Comparison of ENCODE assay signal across 14 cellular contexts in genomic region chr4:1044469-1045192, GRCh38. TPM values are rescaled to one million over a fixed set of nuclear protein-coding genes. Genes with fewer than 3 reads are reported as not detected.
DNase-seq lines count a peak whose midpoint lies in the region; ATAC-seq, FAIRE-seq and TF ChIP-seq lines count a peak whose summit lies in the region.
"Had no signal": no experiment of that assay in that cellular context is flagged by ENCODE, and none has a peak within 500 bp of the region (broad histone marks: within the 10 kb centered on the region; RNA-seq: fewer than 3 reads in every experiment).

No MANE protein-coding gene starts in this region.

- H2BK12ac ChIP-seq in H1 (ENCODE audit: low read depth, low read length): peak overlapping the region; percentile 93
- H2BK12ac ChIP-seq in trophoblast cell (ENCODE audit: low read length): peak overlapping the region; percentile 82

- no peaks in the 10 kb centered on the region for H3K27me3 ChIP-seq in HCT116 (ENCODE audit: insufficient read depth, low read length)
- H3K27me3 ChIP-seq in H1 (replicated peaks in 1 of 4; ENCODE audit: control insufficient read depth in 3 of 4, extremely low read depth in 1 of 4, insufficient read depth in 3 of 4, low read length in 3 of 4): peaks cover 0 to 6% (median 4%) of the 10 kb centered on the region in 4 experiments; a peak in 3 of 7 replicates
- H3K27me3 ChIP-seq in trophoblast cell (ENCODE audit: insufficient read depth, low read length): no peaks in the 10 kb centered on the region
- peaks cover 37 to 81% (median 54%) of the 10 kb centered on the region in 3 donors for H3K27me3 ChIP-seq in gastrocnemius medialis

- peak overlapping the region; percentile 62 for H3K9ac ChIP-seq in HCT116 (ENCODE audit: low read length)
- H3K9ac ChIP-seq in H1 (replicated peaks in 1 of 4; ENCODE audit: extremely low read depth in 1 of 4, low read depth in 3 of 4, low read length in 3 of 4): no peak overlapping the region; a peak in 1 of 7 replicates
- no peak overlapping the region for H3K9ac ChIP-seq in trophoblast cell (ENCODE audit: low read length)

- TF ChIP-seq EP300 in H1 (IDR thresholded peaks at IDR 0.05; ENCODE audit: borderline replicate concordance in 1 of 2, low read depth in 2 of 2, low read length in 2 of 2): no peak

- H3K79me2 ChIP-seq in HCT116 (ENCODE audit: insufficient read depth, low read length): no peaks in the 10 kb centered on the region
- H3K79me2 ChIP-seq in H1 (ENCODE audit: control insufficient read depth in 1 of 2, insufficient read depth in 2 of 2, low read length in 2 of 2): no peaks in the 10 kb centered on the region
- H3K79me2 ChIP-seq in trophoblast cell (ENCODE audit: control insufficient read depth, insufficient read depth, low read length, poor library complexity): peaks cover 2% of the 10 kb centered on the region

- in situ Hi-C loops in gastrocnemius medialis (cut with MboI; ENCODE audit: low sequenced_read_pairs in 4 of 4): no loop called here

- FAIRE-seq in H1 (lab: Jason Lieb, UNC): no peak
- FAIRE-seq: islet of Langerhans had no signal

- H3K23me2 ChIP-seq in H1 (ENCODE audit: low read depth, low read length): peaks cover 14% of the 10 kb centered on the region

- CTCF ChIA-PET in HCT116 (lab: Charles Lee): interaction anchor here (0.9 kb wide), 1 partner anchor 58 kb away, joined by 3 read pairs; the partner anchor contains the start of gene IDUA
- CTCF ChIA-PET in H1 (lab: Charles Lee; ENCODE audit: partially characterized antibody): interaction anchor here (0.7 to 1.1 kb wide), 3 partner anchors 9 to 29 kb away, joined by 3 to 4 read pairs (median 3); no protein-coding TSS in a partner anchor

- intact Hi-C loops in HCT116 (cut with micrococcal nuclease) (no loop called here), gastrocnemius medialis (cut with DNase I; ENCODE audit: low total_unique reads) (no loop called here)

- H3K18ac ChIP-seq in H1 (ENCODE audit: extremely low read depth, low read length): peak overlapping the region; percentile 75
- H3K18ac ChIP-seq in trophoblast cell (ENCODE audit: low read length): peak overlapping the region; percentile 34

- H2BK15ac ChIP-seq in H1 (ENCODE audit: low read length): peak overlapping the region; percentile 94

- H3K4me1 ChIP-seq in HCT116 (ENCODE audit: control insufficient read depth in 1 of 2, insufficient read depth in 2 of 2, low read length in 2 of 2) (peaks cover 50 to 73% of the 10 kb centered on the region in 2 experiments), H1 (replicated peaks in 1 of 4; ENCODE audit: control insufficient read depth in 3 of 4, insufficient read depth in 4 of 4, low read length in 3 of 4) (peaks cover 0 to 19% (median 13%) of the 10 kb centered on the region in 4 experiments; a peak in 6 of 7 replicates), trophoblast cell (ENCODE audit: control insufficient read depth in 1 of 2, insufficient read depth in 2 of 2, low read length in 2 of 2) (peaks cover 22 to 26% of the 10 kb centered on the region in 2 experiments), gastrocnemius medialis (peaks cover 0 to 3% of the 10 kb centered on the region in 2 donors)

- H4K12ac ChIP-seq in trophoblast cell (ENCODE audit: low read depth, low read length): peak overlapping the region; percentile 15

- no peaks in the 10 kb centered on the region for H3K79me1 ChIP-seq in H1 (ENCODE audit: low read depth, low read length)
- H3K79me1 ChIP-seq in trophoblast cell (ENCODE audit: low read length): peaks cover 22% of the 10 kb centered on the region

- peak overlapping the region; percentile 68; the same call in 1 of the 2 replicates for H4K8ac ChIP-seq in H1 (ENCODE audit: extremely low read depth, insufficient read depth, low read length)
- H4K8ac ChIP-seq in trophoblast cell (ENCODE audit: low read depth, low read length): peak overlapping the region; percentile 25

- TF ChIP-seq POLR2A in HCT116 (IDR thresholded peaks at IDR 0.05; ENCODE audit: borderline replicate concordance, extremely low read depth, insufficient read depth, insufficient read length): no peak
- TF ChIP-seq POLR2A in H1 (IDR thresholded peaks at IDR 0.05; ENCODE audit: control extremely low read depth in 1 of 2, low read depth in 2 of 2, low read length in 2 of 2): no peak
- TF ChIP-seq POLR2A in gastrocnemius medialis (IDR thresholded peaks at IDR 0.05): no peak

- H3K14ac ChIP-seq in H1 (ENCODE audit: insufficient read length) (no peak overlapping the region), trophoblast cell (ENCODE audit: low read length) (peak overlapping the region; percentile 56)

- H2BK120ac ChIP-seq in H1 (replicated peaks; ENCODE audit: low read depth, low read length): no peak overlapping the region
- peak overlapping the region; percentile 45 for H2BK120ac ChIP-seq in trophoblast cell (ENCODE audit: insufficient read depth, low read length, poor library complexity)

- H3K4ac ChIP-seq in H1 (replicated peaks; ENCODE audit: insufficient read length, low read depth, low read length) (peak overlapping the region; percentile 89), trophoblast cell (ENCODE audit: low read depth, low read length) (peak overlapping the region; percentile 4)

- no TSS peak for BruUV-seq in HCT116 (replicated peaks; lab: Mats Ljungman, UMichigan)

- 85% methylated on average over 12 of the region's 12 CpGs; no CpG with 5 or more reads in 1 of the 2 experiments for WGBS in H1 (ENCODE audit: extremely low coverage in 1 of 2, insufficient coverage in 1 of 2, insufficient read length in 1 of 2, insufficient replicate concordance in 2 of 2, low coverage in 1 of 2, low lambda C conversion rate in 2 of 2, missing lambda C conversion rate in 1 of 2), 2 experiments
- WGBS in trophoblast cell (ENCODE audit: extremely low coverage, insufficient coverage, insufficient read length): no CpG with 5 or more reads among the region's 12 CpGs

- H4K91ac ChIP-seq in H1 (replicated peaks; ENCODE audit: insufficient read length, low read length): peak overlapping the region; percentile 55
- H4K91ac ChIP-seq in trophoblast cell (ENCODE audit: low read depth, low read length): peak overlapping the region; percentile 85

- no peaks in the 10 kb centered on the region for H3K9me2 ChIP-seq in HCT116 (ENCODE audit: insufficient read depth)

- H3K56ac ChIP-seq in H1 (replicated peaks; ENCODE audit: insufficient read length, low read depth, low read length): no peak overlapping the region

- H2AK5ac ChIP-seq in H1 (ENCODE audit: low read depth, low read length) (peak overlapping the region; percentile 90; the same call in 1 of the 2 replicates), trophoblast cell (ENCODE audit: low read length) (peak overlapping the region; percentile 80)

- TF ChIP-seq RAD21 in HCT116 (IDR thresholded peaks at IDR 0.05; ENCODE audit: low read depth) (no peak), H1 (IDR thresholded peaks at IDR 0.05 in 1 of 2, conservative IDR thresholded peaks at IDR 0.05 in 1 of 2; ENCODE audit: low read depth in 2 of 2, low read length in 2 of 2) (no peak)

- H3K23ac ChIP-seq in H1 (ENCODE audit: insufficient read length): no peak overlapping the region
- no peak overlapping the region for H3K23ac ChIP-seq in trophoblast cell (ENCODE audit: low read length)

- no peak overlapping the region for H4K5ac ChIP-seq in H1 (ENCODE audit: insufficient read length, low read depth, low read length)

- H4K20me1 ChIP-seq in HCT116 (ENCODE audit: insufficient read depth) (no peaks in the 10 kb centered on the region), H1 (replicated peaks in 1 of 2; ENCODE audit: control insufficient read depth in 1 of 2, insufficient read depth in 2 of 2, low read length in 2 of 2) (peaks cover 0 to 2% of the 10 kb centered on the region in 2 experiments)

- H3K27ac ChIP-seq in HCT116 (ENCODE audit: low read depth, low read length): peak overlapping the region; percentile 79
- no peak overlapping the region for H3K27ac ChIP-seq in H1 (ENCODE audit: low read depth, low read length)
- peak overlapping the region; percentile 80 for H3K27ac ChIP-seq in trophoblast cell (ENCODE audit: low read depth, low read length)
- H3K27ac ChIP-seq in gastrocnemius medialis: no peak overlapping the region

- ATAC-seq in HCT116: no peak
- no peak for ATAC-seq in gastrocnemius medialis
- ATAC-seq in GM21447 (IDR thresholded peaks at IDR 0.05; ENCODE audit: unreplicated experiment): no peak
- ATAC-seq: naive thymus-derived CD8-positive, alpha-beta T cell had no signal

- H2BK5ac ChIP-seq in H1 (ENCODE audit: low read depth, low read length): peak overlapping the region; percentile 92; the same call in 1 of the 2 replicates
- peak overlapping the region; percentile 28 for H2BK5ac ChIP-seq in trophoblast cell (ENCODE audit: low read depth, low read length, poor library complexity)

- POLR2A ChIA-PET in HCT116 (lab: Charles Lee) (no interaction called here), H1 (lab: Charles Lee; ENCODE audit: partially characterized antibody) (interaction anchor here (1.3 kb wide), 1 partner anchor 10 kb away, joined by 5 read pairs; no protein-coding TSS in a partner anchor)

- H3K36me3 ChIP-seq in HCT116 (ENCODE audit: control insufficient read depth in 1 of 2, insufficient read depth in 2 of 2, low read length in 2 of 2): no peaks in the 10 kb centered on the region
- H3K36me3 ChIP-seq in H1 (ENCODE audit: control insufficient read depth in 2 of 4, insufficient read depth in 4 of 4, low read length in 3 of 4): no peaks in the 10 kb centered on the region
- no peaks in the 10 kb centered on the region for H3K36me3 ChIP-seq in trophoblast cell (ENCODE audit: control insufficient read depth in 1 of 2, insufficient read depth in 2 of 2, low read length in 2 of 2)
- H3K36me3 ChIP-seq in gastrocnemius medialis: no peaks in the 10 kb centered on the region

- H3K4me3 ChIP-seq in AG09309 (ENCODE audit: control insufficient read depth, low read depth, low read length) (no peak overlapping the region; the same call in 1 of the 2 replicates), HCT116 (replicated peaks in 1 of 2; ENCODE audit: low read depth in 1 of 2, low read length in 2 of 2) (no peak overlapping the region; a peak in 1 of 4 replicates), H1 (ENCODE audit: extremely low read depth in 1 of 4, insufficient read depth in 2 of 4, low read depth in 3 of 4, low read length in 4 of 4) (no peak overlapping the region), trophoblast cell (ENCODE audit: low read depth, low read length) (no peak overlapping the region), gastrocnemius medialis (no peak overlapping the region)

- DNase-seq in AG09309 (ENCODE audit: low read depth): no peak
- DNase-seq in HCT116 (ENCODE audit: low read depth, low spot score): no peak
- no peak for DNase-seq in H1 (ENCODE audit: low read depth in 1 of 2, low spot score in 2 of 2)
- peak in 1 of 2 donors; percentile 49 for DNase-seq in trophoblast cell
- no peak for DNase-seq in gastrocnemius medialis
- DNase-seq in NCI-H1048 (lab: John Stamatoyannopoulos, UW): no peak
- DNase-seq in SW 1271 (lab: John Stamatoyannopoulos, UW): no peak
- DNase-seq: activated naive CD4-positive, alpha-beta T cell treated with anti-CD3 and anti-CD28 coated beads, Interleukin-2, amount 10 ng/mL, durations not matched to agents 7 days and 5 days; GDM1; NCI-H2171 treated with DMSO at 0.1 percent for 48 hours had no signal

- H3K4me2 ChIP-seq in HCT116 (ENCODE audit: low read length) (peak overlapping the region; percentile 99), H1 (ENCODE audit: insufficient read depth in 1 of 2, low read depth in 2 of 2, low read length in 2 of 2) (no peak overlapping the region), trophoblast cell (ENCODE audit: low read length) (no peak overlapping the region)

- TF ChIP-seq CTCF in AG09309 (IDR thresholded peaks at IDR 0.05; ENCODE audit: control insufficient read depth, insufficient read depth, low read depth, low read length, missing control alignments) (peak; percentile 6), HCT116 (IDR thresholded peaks at IDR 0.05 in 2 of 3, conservative IDR thresholded peaks at IDR 0.05 in 1 of 3; ENCODE audit: borderline replicate concordance in 1 of 3, insufficient read depth in 1 of 3, low read depth in 2 of 3, low read length in 2 of 3) (no peak), H1 (IDR thresholded peaks at IDR 0.05; ENCODE audit: control extremely low read depth in 1 of 3, insufficient read depth in 1 of 3, low read depth in 1 of 3, low read length in 3 of 3) (no peak), gastrocnemius medialis (IDR thresholded peaks at IDR 0.05 in 4 of 5, conservative IDR thresholded peaks at IDR 0.05 in 1 of 5) (no peak)

- no peaks in the 10 kb centered on the region for H3K9me3 ChIP-seq in HCT116 (ENCODE audit: control insufficient read depth in 1 of 2, insufficient read depth in 1 of 2, low read depth in 1 of 2, low read length in 2 of 2)
- H3K9me3 ChIP-seq in H1 (ENCODE audit: insufficient read depth in 2 of 2, low read depth in 1 of 2, low read length in 1 of 2): no peaks in the 10 kb centered on the region
- H3K9me3 ChIP-seq in trophoblast cell (ENCODE audit: insufficient read depth, low read depth, low read length): peaks cover 3% of the 10 kb centered on the region
- H3K9me3 ChIP-seq in gastrocnemius medialis: no peaks in the 10 kb centered on the region

- peak overlapping the region; percentile 62 for H2BK20ac ChIP-seq in H1 (ENCODE audit: low read length)

- H2AFZ ChIP-seq in HCT116 (ENCODE audit: low read depth, low read length, poor library complexity, severe bottlenecking): no peak overlapping the region
- H2AFZ ChIP-seq in H1 (ENCODE audit: low read length): no peak overlapping the region
- no peak overlapping the region for H2AFZ ChIP-seq in trophoblast cell (ENCODE audit: insufficient read depth, low read length, poor library complexity)

- RAD21 ChIA-PET in HCT116 (lab: Charles Lee; ENCODE audit: low non-redundant PET in 1 of 2, low total read pairs in 2 of 2, uncharacterized antibody in 2 of 2, unreplicated experiment in 2 of 2): no interaction called here

RNA-seq across cellular contexts. Expression of gene FGFRL1, which starts 33.2 kb away (rescaled TPM):
- total RNA-seq in HCT116 (2021; ENCODE audit: unreplicated experiment) (91.1 TPM), gastrocnemius medialis (10 to 100 TPM; 10.4 to 32.4 (median 15.2) TPM)
- 75.9 and 100 TPM in 2 replicates for polyA plus RNA-seq in HCT116 (2012)
- 18.8 and 18.9 TPM in 2 replicates for total RNA-seq in H1 (2021; fragmentation: NEBNext Ultra II Directional; extraction: Animal tissue kit (Norgen Biotek cat#: 25700))
- 34.6 and 38.9 TPM in 2 replicates for polyA plus RNA-seq in H1 (2011; rRNA removed)
- 27.7 TPM for polyA plus RNA-seq in H1 (2011; cell fraction: cytosol; rRNA removed)
- polyA plus RNA-seq in H1 (2011; cell fraction: nucleus; rRNA removed): 30.1 TPM
- polyA plus RNA-seq in H1 (2012, experiment 1 of 2): 12.6 to 21.8 TPM (median 19.7 TPM) in 4 replicates
- 15.6 TPM for polyA plus RNA-seq in H1 (2012, experiment 2 of 2)
- 21.1 TPM for polyA plus RNA-seq in H1 (2013, experiment 1 of 2)
- 22.9 TPM for polyA plus RNA-seq in H1 (2013, experiment 2 of 2)
- 72.8 and 101 TPM in 2 replicates for polyA minus RNA-seq in H1 (2011; rRNA and poly(A)+ RNA removed)
- polyA minus RNA-seq in H1 (2011; cell fraction: cytosol; rRNA and poly(A)+ RNA removed): 20.7 TPM
- polyA minus RNA-seq in H1 (2011; cell fraction: nucleus; rRNA and poly(A)+ RNA removed): 22.0 TPM
- polyA plus RNA-seq in trophoblast cell (2013): 17.6 and 18.3 TPM in 2 replicates

RNA-seq across cellular contexts. Expression of gene SLC26A1, which starts 51.4 kb away (rescaled TPM):
- 0.22 TPM for total RNA-seq in HCT116 (2021; ENCODE audit: unreplicated experiment)
- 4.4 and 5.6 TPM in 2 replicates for polyA plus RNA-seq in HCT116 (2012)
- total RNA-seq in H1 (2021; fragmentation: NEBNext Ultra II Directional; extraction: Animal tissue kit (Norgen Biotek cat#: 25700)): not detected in 2 replicates
- polyA plus RNA-seq in H1 (2011; rRNA removed): 0.11 and 0.14 TPM in 2 replicates
- 0.10 TPM for polyA plus RNA-seq in H1 (2011; cell fraction: cytosol; rRNA removed)
- 0.57 TPM for polyA plus RNA-seq in H1 (2011; cell fraction: nucleus; rRNA removed)
- polyA plus RNA-seq in H1 (2012, experiment 1 of 2): 0.20 to 0.67 TPM (median 0.33 TPM) in 4 replicates
- 0.08 TPM for polyA plus RNA-seq in H1 (2012, experiment 2 of 2)
- 0.14 TPM for polyA plus RNA-seq in H1 (2013, experiment 1 of 2)
- polyA plus RNA-seq in H1 (2013, experiment 2 of 2): 0.06 TPM
- 0.07 and 0.09 TPM in 2 replicates for polyA minus RNA-seq in H1 (2011; rRNA and poly(A)+ RNA removed)
- polyA minus RNA-seq in H1 (2011; cell fraction: cytosol; rRNA and poly(A)+ RNA removed): not detected
- polyA minus RNA-seq in H1 (2011; cell fraction: nucleus; rRNA and poly(A)+ RNA removed): 0.20 TPM
- 0.10 TPM in 1 of 2 replicates, not detected in the other for polyA plus RNA-seq in trophoblast cell (2013)
- total RNA-seq in gastrocnemius medialis: under 1 TPM in 1 of 4 donors, not detected in 3; 0.16 TPM
- total RNA-seq: M059J had no signal

RNA-seq across cellular contexts. Expression of gene IDUA, which starts 57.8 kb away (rescaled TPM):
- total RNA-seq in HCT116 (2021; ENCODE audit: unreplicated experiment): 28.2 TPM
- polyA plus RNA-seq in HCT116 (2012): 22.3 and 26.0 TPM in 2 replicates
- total RNA-seq in H1 (2021; fragmentation: NEBNext Ultra II Directional; extraction: Animal tissue kit (Norgen Biotek cat#: 25700)): 4.8 and 6.5 TPM in 2 replicates
- 2.8 and 5.8 TPM in 2 replicates for polyA plus RNA-seq in H1 (2011; rRNA removed)
- polyA plus RNA-seq in H1 (2011; cell fraction: cytosol; rRNA removed): 3.5 TPM
- 30.1 TPM for polyA plus RNA-seq in H1 (2011; cell fraction: nucleus; rRNA removed)
- polyA plus RNA-seq in H1 (2012, experiment 1 of 2): 1.3 to 4.4 TPM (median 2.7 TPM) in 4 replicates
- polyA plus RNA-seq in H1 (2012, experiment 2 of 2): 1.2 TPM
- 2.0 TPM for polyA plus RNA-seq in H1 (2013, experiment 1 of 2)
- polyA plus RNA-seq in H1 (2013, experiment 2 of 2): 2.1 TPM
- 0.93 and 1.1 TPM in 2 replicates for polyA minus RNA-seq in H1 (2011; rRNA and poly(A)+ RNA removed)
- 2.7 TPM for polyA minus RNA-seq in H1 (2011; cell fraction: cytosol; rRNA and poly(A)+ RNA removed)
- 8.1 TPM for polyA minus RNA-seq in H1 (2011; cell fraction: nucleus; rRNA and poly(A)+ RNA removed)
- polyA plus RNA-seq in trophoblast cell (2013): 2.0 and 2.2 TPM in 2 replicates
- total RNA-seq in gastrocnemius medialis: 10 to 100 TPM in 1 of 4 donors, 1 to 10 TPM in 2, under 1 TPM in 1; 0.12 to 10.8 (median 2.4) TPM

Comparison
In these comparisons a context has a peak if more than half of its experiments do, and no peak if none do; other contexts are left out.
1. H3K27ac ChIP-seq: peak in HCT116 (single experiment) and trophoblast cell (single experiment); none in H1 (single experiment) and gastrocnemius medialis (0 of 4).